Comparison of ENCODE assay signal across 11 cellular contexts in the genomic region with DNA sequence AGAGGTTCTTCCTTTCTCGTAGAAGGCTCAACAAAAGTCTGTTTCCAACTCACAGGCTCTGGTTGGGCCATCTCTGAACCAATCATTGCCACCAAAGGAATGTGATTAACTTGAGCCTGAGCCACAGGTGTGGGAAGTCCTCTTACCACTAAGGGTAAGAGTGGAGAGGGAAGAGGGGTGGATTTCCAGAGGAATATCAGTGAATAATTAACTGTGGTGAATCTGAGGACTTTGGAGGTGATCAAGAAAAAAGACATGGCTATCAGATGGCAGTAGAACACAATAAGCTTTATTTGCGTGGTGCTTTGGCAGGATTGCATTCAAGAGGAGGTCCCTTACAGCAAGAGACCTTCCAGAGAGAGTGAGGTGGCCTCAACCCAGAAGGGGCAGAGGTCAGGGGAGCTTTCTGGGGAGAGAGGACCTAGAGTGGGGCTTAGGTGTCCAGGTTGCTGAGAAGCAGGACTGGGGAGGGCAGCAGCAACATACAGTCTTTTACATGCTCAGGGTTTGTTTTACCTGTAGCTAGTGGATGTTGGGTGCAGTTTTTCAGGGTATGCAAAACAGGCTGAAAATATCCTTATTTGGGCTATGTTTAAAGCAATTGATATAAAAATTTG.
A peak's percentile ranks its signal among the peaks of the same experiment; 100 is the strongest.
DNase-seq lines count a peak whose midpoint lies in the region; ATAC-seq and TF ChIP-seq lines count a peak whose summit lies in the region.
"Had no signal": no experiment of that assay in that cellular context is flagged by ENCODE, and none has a peak within 500 bp of the region (broad histone marks: within the 10 kb centered on the region; RNA-seq: fewer than 3 reads in every experiment).

No MANE protein-coding gene starts in this region.

- TF ChIP-seq CTCF in Calu3 (IDR thresholded peaks at IDR 0.05; ENCODE audit: unreplicated experiment) (no peak), Caco-2 (IDR thresholded peaks at IDR 0.05; ENCODE audit: insufficient read depth in 1 of 2, low read depth in 1 of 2, low read length in 1 of 2, severe bottlenecking in 1 of 2, unreplicated experiment in 1 of 2) (no peak)

- H3K9me3 Mint-ChIP-seq in Calu3 (ENCODE audit: low read depth, unreplicated experiment) (no peaks in the 10 kb centered on the region), Caco-2 (ENCODE audit: unreplicated experiment) (no peaks in the 10 kb centered on the region)

- H3K4me3 ChIP-seq in endocrine pancreas (ENCODE audit: control insufficient read depth, insufficient read depth, low read length) (peak overlapping the region; percentile 49), Caco-2 (ENCODE audit: low read depth, low read length) (no peak overlapping the region)

- H3K36me3 ChIP-seq in endocrine pancreas (ENCODE audit: control insufficient read depth, insufficient read depth, low read length): no peaks in the 10 kb centered on the region
- H3K36me3 ChIP-seq in Caco-2 (ENCODE audit: control insufficient read depth, insufficient read depth, low read length): no peaks in the 10 kb centered on the region

- H3K9me3 ChIP-seq in endocrine pancreas (ENCODE audit: control insufficient read depth, low read length) (no peaks in the 10 kb centered on the region), Caco-2 (no peaks in the 10 kb centered on the region)

- H3K9ac ChIP-seq in endocrine pancreas (ENCODE audit: control insufficient read depth, insufficient read depth, low read length): no peak overlapping the region

- H3K27me3 Mint-ChIP-seq in Calu3 (ENCODE audit: unreplicated experiment) (no peaks in the 10 kb centered on the region), Caco-2 (ENCODE audit: insufficient read depth, unreplicated experiment) (peaks cover 2% of the 10 kb centered on the region)

- H3K4me1 ChIP-seq in endocrine pancreas (ENCODE audit: control insufficient read depth, insufficient read depth, low read length) (peaks cover 7% of the 10 kb centered on the region), Caco-2 (no peaks in the 10 kb centered on the region)

- H3K36me3 Mint-ChIP-seq in Calu3 (ENCODE audit: insufficient read depth, unreplicated experiment) (no peaks in the 10 kb centered on the region), Caco-2 (ENCODE audit: insufficient read depth, unreplicated experiment) (no peaks in the 10 kb centered on the region)

- H3K27ac Mint-ChIP-seq in Calu3 (ENCODE audit: unreplicated experiment) (peak overlapping the region; percentile 22), Caco-2 (ENCODE audit: unreplicated experiment) (no peak overlapping the region)

- POLR2A ChIA-PET in Caco-2 (lab: Charles Lee): no interaction called here

- no peak for DNase-seq in Calu3
- no peak for DNase-seq in LoVo (ENCODE audit: low spot score)
- DNase-seq in NOMO-1 treated with dmso at 0.1 percent for 144 hours (lab: John Stamatoyannopoulos, UW; ENCODE audit: unreplicated experiment): no peak
- no peak for DNase-seq in Caco-2
- DNase-seq in NCI-H82 treated with DMSO at 0.1 percent for 48 hours (lab: John Stamatoyannopoulos, UW; ENCODE audit: unreplicated experiment): no peak
- DNase-seq: activated effector memory CD4-positive, alpha-beta T cell treated with Interleukin-2 at 50 U/mL for 16 hours; IMR-90; NCI-H187 had no signal

- intact Hi-C loops in Calu3 (cut with micrococcal nuclease; ENCODE audit: unreplicated experiment): no loop called here
- intact Hi-C loops in Caco-2 (cut with micrococcal nuclease; ENCODE audit: unreplicated experiment): no loop called here

- H3K4me1 Mint-ChIP-seq in Calu3 (ENCODE audit: low read depth, unreplicated experiment) (peaks cover 13% of the 10 kb centered on the region), Caco-2 (ENCODE audit: low read depth, unreplicated experiment) (peaks cover 5% of the 10 kb centered on the region)

- ATAC-seq in GM19372 (IDR thresholded peaks at IDR 0.05; ENCODE audit: low read depth, unreplicated experiment) (peak; percentile 9), HG03039 (IDR thresholded peaks at IDR 0.05; ENCODE audit: unreplicated experiment) (peak; percentile 18)

- BruUV-seq in Calu3 (replicated peaks; lab: Mats Ljungman, UMichigan) (no TSS peak), Caco-2 (replicated peaks; lab: Mats Ljungman, UMichigan) (no TSS peak)

- H3K27me3 ChIP-seq in endocrine pancreas (ENCODE audit: control insufficient read depth, insufficient read depth, low read length): no peaks in the 10 kb centered on the region
- no peaks in the 10 kb centered on the region for H3K27me3 ChIP-seq in Caco-2 (replicated peaks; ENCODE audit: control insufficient read depth, insufficient read depth, low read length)

- H3K4me3 Mint-ChIP-seq in Calu3 (ENCODE audit: low read depth, unreplicated experiment): peak overlapping the region; percentile 43
- no peak overlapping the region for H3K4me3 Mint-ChIP-seq in Caco-2 (ENCODE audit: unreplicated experiment)

- CTCF ChIA-PET in Calu3 (lab: Charles Lee) (interaction anchor here (0.7 to 1.0 kb wide), 2 partner anchors 53 to 775 kb away, joined by 3 to 5 read pairs; no protein-coding TSS in a partner anchor), Caco-2 (lab: Charles Lee) (interaction anchor here (0.7 kb wide), 1 partner anchor 742 kb away, joined by 3 read pairs; no protein-coding TSS in a partner anchor)
